ENCODE assay signal across 1 cellular context in genomic region chr13:47696677-47697076, GRCh38.
TF ChIP-seq lines count a peak whose summit lies in the region.

No MANE protein-coding gene starts in this region.

TF ChIP-seq in GM23338, 12 proteins besides CTCF, POLR2A, EP300 and RAD21 (continued from another document):
- TF ChIP-seq, protein P1, sequence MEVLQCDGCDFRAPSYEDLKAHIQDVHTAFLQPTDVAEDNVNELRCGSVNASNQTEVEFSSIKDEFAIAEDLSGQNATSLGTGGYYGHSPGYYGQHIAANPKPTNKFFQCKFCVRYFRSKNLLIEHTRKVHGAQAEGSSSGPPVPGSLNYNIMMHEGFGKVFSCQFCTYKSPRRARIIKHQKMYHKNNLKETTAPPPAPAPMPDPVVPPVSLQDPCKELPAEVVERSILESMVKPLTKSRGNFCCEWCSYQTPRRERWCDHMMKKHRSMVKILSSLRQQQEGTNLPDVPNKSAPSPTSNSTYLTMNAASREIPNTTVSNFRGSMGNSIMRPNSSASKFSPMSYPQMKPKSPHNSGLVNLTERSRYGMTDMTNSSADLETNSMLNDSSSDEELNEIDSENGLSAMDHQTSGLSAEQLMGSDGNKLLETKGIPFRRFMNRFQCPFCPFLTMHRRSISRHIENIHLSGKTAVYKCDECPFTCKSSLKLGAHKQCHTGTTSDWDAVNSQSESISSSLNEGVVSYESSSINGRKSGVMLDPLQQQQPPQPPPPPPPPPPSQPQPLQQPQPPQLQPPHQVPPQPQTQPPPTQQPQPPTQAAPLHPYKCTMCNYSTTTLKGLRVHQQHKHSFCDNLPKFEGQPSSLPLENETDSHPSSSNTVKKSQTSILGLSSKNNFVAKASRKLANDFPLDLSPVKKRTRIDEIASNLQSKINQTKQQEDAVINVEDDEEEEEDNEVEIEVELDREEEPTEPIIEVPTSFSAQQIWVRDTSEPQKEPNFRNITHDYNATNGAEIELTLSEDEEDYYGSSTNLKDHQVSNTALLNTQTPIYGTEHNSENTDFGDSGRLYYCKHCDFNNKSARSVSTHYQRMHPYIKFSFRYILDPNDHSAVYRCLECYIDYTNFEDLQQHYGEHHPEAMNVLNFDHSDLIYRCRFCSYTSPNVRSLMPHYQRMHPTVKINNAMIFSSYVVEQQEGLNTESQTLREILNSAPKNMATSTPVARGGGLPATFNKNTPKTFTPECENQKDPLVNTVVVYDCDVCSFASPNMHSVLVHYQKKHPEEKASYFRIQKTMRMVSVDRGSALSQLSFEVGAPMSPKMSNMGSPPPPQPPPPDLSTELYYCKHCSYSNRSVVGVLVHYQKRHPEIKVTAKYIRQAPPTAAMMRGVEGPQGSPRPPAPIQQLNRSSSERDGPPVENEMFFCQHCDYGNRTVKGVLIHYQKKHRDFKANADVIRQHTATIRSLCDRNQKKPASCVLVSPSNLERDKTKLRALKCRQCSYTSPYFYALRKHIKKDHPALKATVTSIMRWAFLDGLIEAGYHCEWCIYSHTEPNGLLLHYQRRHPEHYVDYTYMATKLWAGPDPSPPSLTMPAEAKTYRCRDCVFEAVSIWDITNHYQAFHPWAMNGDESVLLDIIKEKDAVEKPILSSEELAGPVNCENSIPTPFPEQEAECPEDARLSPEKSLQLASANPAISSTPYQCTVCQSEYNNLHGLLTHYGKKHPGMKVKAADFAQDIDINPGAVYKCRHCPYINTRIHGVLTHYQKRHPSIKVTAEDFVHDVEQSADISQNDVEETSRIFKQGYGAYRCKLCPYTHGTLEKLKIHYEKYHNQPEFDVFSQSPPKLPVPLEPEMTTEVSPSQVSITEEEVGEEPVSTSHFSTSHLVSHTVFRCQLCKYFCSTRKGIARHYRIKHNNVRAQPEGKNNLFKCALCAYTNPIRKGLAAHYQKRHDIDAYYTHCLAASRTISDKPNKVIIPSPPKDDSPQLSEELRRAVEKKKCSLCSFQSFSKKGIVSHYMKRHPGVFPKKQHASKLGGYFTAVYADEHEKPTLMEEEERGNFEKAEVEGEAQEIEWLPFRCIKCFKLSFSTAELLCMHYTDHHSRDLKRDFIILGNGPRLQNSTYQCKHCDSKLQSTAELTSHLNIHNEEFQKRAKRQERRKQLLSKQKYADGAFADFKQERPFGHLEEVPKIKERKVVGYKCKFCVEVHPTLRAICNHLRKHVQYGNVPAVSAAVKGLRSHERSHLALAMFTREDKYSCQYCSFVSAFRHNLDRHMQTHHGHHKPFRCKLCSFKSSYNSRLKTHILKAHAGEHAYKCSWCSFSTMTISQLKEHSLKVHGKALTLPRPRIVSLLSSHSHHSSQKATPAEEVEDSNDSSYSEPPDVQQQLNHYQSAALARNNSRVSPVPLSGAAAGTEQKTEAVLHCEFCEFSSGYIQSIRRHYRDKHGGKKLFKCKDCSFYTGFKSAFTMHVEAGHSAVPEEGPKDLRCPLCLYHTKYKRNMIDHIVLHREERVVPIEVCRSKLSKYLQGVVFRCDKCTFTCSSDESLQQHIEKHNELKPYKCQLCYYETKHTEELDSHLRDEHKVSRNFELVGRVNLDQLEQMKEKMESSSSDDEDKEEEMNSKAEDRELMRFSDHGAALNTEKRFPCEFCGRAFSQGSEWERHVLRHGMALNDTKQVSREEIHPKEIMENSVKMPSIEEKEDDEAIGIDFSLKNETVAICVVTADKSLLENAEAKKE (CRISPR knock-in tag; IDR thresholded peaks at IDR 0.05): no peak
- no peak for TF ChIP-seq CREB1 (CRISPR knock-in tag; IDR thresholded peaks at IDR 0.05; ENCODE audit: low read depth)
- no peak for TF ChIP-seq POLR2AphosphoS5 (IDR thresholded peaks at IDR 0.05; ENCODE audit: low read depth)
- no peak for TF ChIP-seq EZH2phosphoT487 (IDR thresholded peaks at IDR 0.05; ENCODE audit: unreplicated experiment)
- no peak for TF ChIP-seq ZNF331 (CRISPR knock-in tag; IDR thresholded peaks at IDR 0.05; ENCODE audit: low read depth)
- no peak for TF ChIP-seq NANOG (IDR thresholded peaks at IDR 0.05; ENCODE audit: borderline replicate concordance)
- no peak for TF ChIP-seq REST (IDR thresholded peaks at IDR 0.05; ENCODE audit: unreplicated experiment)
- no peak for TF ChIP-seq JUNB (IDR thresholded peaks at IDR 0.05; ENCODE audit: unreplicated experiment)
